Comparison of ENCODE assay signal across 23 cellular contexts in genomic region chr12:117273091-117273490, GRCh38.
DNase-seq lines count a peak whose midpoint lies in the region; ATAC-seq and TF ChIP-seq lines count a peak whose summit lies in the region.
"Had no signal": no experiment of that assay in that cellular context is flagged by ENCODE, and none has a peak within 500 bp of the region (broad histone marks: within the 10 kb centered on the region; RNA-seq: fewer than 3 reads in every experiment).

No MANE protein-coding gene starts in this region.

- H3K36me3 Mint-ChIP-seq in GM23338 (ENCODE audit: low read depth): peaks cover 4% of the 10 kb centered on the region; the same call in 1 of the 3 replicates
- H3K36me3 Mint-ChIP-seq: CD4-positive, CD25-positive, alpha-beta regulatory T cell had no signal

- intact Hi-C loops in Right ventricle myocardium superior (cut with DNase I) (no loop called here), right cardiac atrium (cut with DNase I) (no loop called here), psoas muscle (cut with DNase I) (no loop called here)

- H3K27ac ChIP-seq in right cardiac atrium (ENCODE audit: low read length) (no peak overlapping the region), GM23338 (ENCODE audit: low read depth) (no peak overlapping the region), psoas muscle (no peak overlapping the region)
- H3K27ac ChIP-seq: BLaER1, GM23248, SK-N-MC had no signal

- peak overlapping the region; percentile 59; the same call in 1 of the 2 replicates for H2AFZ ChIP-seq in GM23338
- H2AFZ ChIP-seq: GM23248 had no signal

- no peaks in the 10 kb centered on the region for H3F3A ChIP-seq in GM23338 (replicated peaks; ENCODE audit: low read depth)

- H3K27me3 ChIP-seq in right cardiac atrium (ENCODE audit: control insufficient read depth, insufficient read depth) (no peaks in the 10 kb centered on the region), GM23338 (ENCODE audit: insufficient read depth) (no peaks in the 10 kb centered on the region), psoas muscle (ENCODE audit: insufficient read depth in 3 of 3, low read length in 2 of 3) (no peaks in the 10 kb centered on the region)
- H3K27me3 ChIP-seq: BLaER1 had no signal

- no peaks in the 10 kb centered on the region for H4K20me1 ChIP-seq in GM23338 (replicated peaks; ENCODE audit: insufficient read depth)
- H4K20me1 ChIP-seq: BLaER1 had no signal

- H3K36me3 ChIP-seq in GM23338 (ENCODE audit: insufficient read depth) (no peaks in the 10 kb centered on the region), psoas muscle (ENCODE audit: insufficient read depth in 1 of 2, low read depth in 1 of 2) (peaks cover 0 to 27% of the 10 kb centered on the region in 2 donors)
- H3K36me3 ChIP-seq: BLaER1 had no signal

- H3K27me3 Mint-ChIP-seq in GM23338 (ENCODE audit: insufficient read depth, low read depth, poor library complexity): peaks cover 11% of the 10 kb centered on the region

- H3K9me2 ChIP-seq in GM23338 (ENCODE audit: insufficient read depth): no peaks in the 10 kb centered on the region

- H3K4me2 ChIP-seq in GM23338: no peak overlapping the region
- H3K4me2 ChIP-seq: BLaER1 had no signal

- no peak overlapping the region for H3K4me3 Mint-ChIP-seq in GM23338
- H3K4me3 Mint-ChIP-seq: CD4-positive, CD25-positive, alpha-beta regulatory T cell; H9; HFFc6 had no signal

- no peak for TF ChIP-seq CTCF in GM23338 (conservative IDR thresholded peaks at IDR 0.05; ENCODE audit: low read depth in 2 of 2)
- no peak for TF ChIP-seq CTCF in psoas muscle (IDR thresholded peaks at IDR 0.05)

- no peaks in the 10 kb centered on the region for H3K79me2 ChIP-seq in GM23338 (replicated peaks; ENCODE audit: insufficient read depth)

- no peak overlapping the region for H3K4me3 ChIP-seq in right cardiac atrium (ENCODE audit: low read length)
- H3K4me3 ChIP-seq in GM23338: no peak overlapping the region
- H3K4me3 ChIP-seq in psoas muscle: no peak overlapping the region
- H3K4me3 ChIP-seq: BLaER1, GM23248, SK-N-MC had no signal

- peaks cover 5% of the 10 kb centered on the region for H3K9me3 Mint-ChIP-seq in GM23338
- H3K9me3 Mint-ChIP-seq: H9 had no signal

- 60% methylated on average over 2 of the region's 2 CpGs for WGBS in right cardiac atrium
- WGBS in psoas muscle, 3 donors: 30 to 40% (median 34%) methylated on average over 2 of the region's 2 CpGs

- no peak for DNase-seq in Right ventricle myocardium superior
- no peak for DNase-seq in right cardiac atrium
- no peak for DNase-seq in GM23338 (ENCODE audit: low spot score)
- peak in 1 of 2 donors; percentile 53 for DNase-seq in psoas muscle
- DNase-seq in ureter (ENCODE audit: low spot score): no peak
- DNase-seq: CD4-positive, CD25-positive, alpha-beta regulatory T cell; GM23248; H9; HFFc6; Karpas-422; NCI-H1105 treated with DMSO at 0.1 percent for 48 hours; NCI-H146; NCI-H1930; NCI-H2107; NCI-H524 treated with DMSO at 0.1 percent for 48 hours; NCI-H82; RPMI8226; SHP77 treated with DMSO at 0.1 percent for 48 hours had no signal

- no peaks in the 10 kb centered on the region for H3K4me1 ChIP-seq in right cardiac atrium (ENCODE audit: control insufficient read depth, insufficient read depth, low read length)
- peaks cover 12% of the 10 kb centered on the region for H3K4me1 ChIP-seq in GM23338 (ENCODE audit: insufficient read depth)
- peaks cover 5% of the 10 kb centered on the region for H3K4me1 ChIP-seq in psoas muscle
- H3K4me1 ChIP-seq: BLaER1 had no signal

- no peak overlapping the region for H3K27ac Mint-ChIP-seq in GM23338
- H3K27ac Mint-ChIP-seq: CD4-positive, CD25-positive, alpha-beta regulatory T cell; HFFc6 had no signal

- peak; percentile 64 for ATAC-seq in Right ventricle myocardium superior (ENCODE audit: poor library complexity)
- ATAC-seq in right cardiac atrium: no peak
- ATAC-seq in GM23338: no peak
- peak; percentile 39 for ATAC-seq in esophagus mucosa
- peak; percentile 70 to 98 (median 87) for ATAC-seq in psoas muscle
- ATAC-seq in GM21619 (IDR thresholded peaks at IDR 0.05; ENCODE audit: unreplicated experiment): no peak
- ATAC-seq: HepG2 had no signal

- H3K4me1 Mint-ChIP-seq in GM23338: peaks cover 12% of the 10 kb centered on the region
- H3K4me1 Mint-ChIP-seq: CD4-positive, CD25-positive, alpha-beta regulatory T cell had no signal

- H3K9me3 ChIP-seq in right cardiac atrium (ENCODE audit: control insufficient read depth, low read length): no peaks in the 10 kb centered on the region
- no peaks in the 10 kb centered on the region for H3K9me3 ChIP-seq in psoas muscle
- H3K9me3 ChIP-seq: BLaER1 had no signal

TF ChIP-seq in GM23338, 12 proteins besides CTCF, POLR2A, EP300 and RAD21 (continues in another document):
- TF ChIP-seq EZH2phosphoT487 (IDR thresholded peaks at IDR 0.05; ENCODE audit: unreplicated experiment) (no peak), EZH2 (IDR thresholded peaks at IDR 0.05; ENCODE audit: low read depth, unreplicated experiment) (no peak), POLR2AphosphoS5 (IDR thresholded peaks at IDR 0.05; ENCODE audit: low read depth) (no peak), ETS1 (IDR thresholded peaks at IDR 0.05) (no peak), ZNF462 (CRISPR knock-in tag; IDR thresholded peaks at IDR 0.05) (no peak), STAT1 (IDR thresholded peaks at IDR 0.05; ENCODE audit: unreplicated experiment) (no peak), CREB1 (CRISPR knock-in tag; IDR thresholded peaks at IDR 0.05; ENCODE audit: low read depth) (no peak), JUNB (IDR thresholded peaks at IDR 0.05; ENCODE audit: unreplicated experiment) (no peak), ZNF331 (CRISPR knock-in tag; IDR thresholded peaks at IDR 0.05; ENCODE audit: low read depth) (no peak), ZNF114 (CRISPR knock-in tag; IDR thresholded peaks at IDR 0.05) (no peak)

Comparison
In these comparisons a context has a peak if more than half of its experiments do, and no peak if none do; other contexts are left out.
1. ATAC-seq: peak in Right ventricle myocardium superior (single experiment), esophagus mucosa (single experiment) and psoas muscle (4 of 4); none in right cardiac atrium (0 of 2), GM23338 (single experiment) and GM21619 (single experiment).